Comparison of ENCODE assay signal across 18 cellular contexts in the genomic region with DNA sequence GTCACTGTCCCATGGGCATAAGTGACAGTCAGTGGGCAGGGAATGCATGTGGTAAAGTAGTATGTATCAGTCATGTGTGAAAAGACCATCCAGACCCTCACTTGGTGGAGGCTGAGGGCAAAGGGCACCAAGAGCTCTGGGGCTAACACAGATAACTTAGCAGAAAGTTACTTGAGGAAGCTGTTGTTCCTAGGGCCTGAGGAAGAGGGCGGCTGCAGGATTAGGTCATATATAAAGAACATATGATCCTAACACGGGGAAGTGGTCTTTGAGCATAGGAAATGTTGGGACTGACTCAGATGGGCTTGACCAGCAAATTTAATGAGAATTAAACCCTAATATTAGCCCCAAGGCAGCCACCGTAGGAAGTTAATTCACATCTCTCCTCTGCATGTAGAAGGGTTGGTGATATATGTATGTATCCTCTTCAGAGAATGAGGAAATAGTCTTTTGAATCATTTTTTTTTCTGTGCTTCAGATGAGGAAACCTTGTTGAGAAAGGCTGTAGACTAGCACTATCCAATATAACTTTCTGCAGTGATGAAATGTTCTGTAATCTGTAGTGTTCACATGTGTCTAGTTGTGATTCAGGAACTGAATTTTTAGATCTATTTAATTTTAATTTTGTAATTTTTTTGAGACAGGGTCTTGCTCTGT. TPM values are rescaled to one million over a fixed set of nuclear protein-coding genes. Genes with fewer than 3 reads are reported as not detected.
DNase-seq lines count a peak whose midpoint lies in the region; ATAC-seq and TF ChIP-seq lines count a peak whose summit lies in the region.
"Had no signal": no experiment of that assay in that cellular context is flagged by ENCODE, and none has a peak within 500 bp of the region (broad histone marks: within the 10 kb centered on the region; RNA-seq: fewer than 3 reads in every experiment).

No MANE protein-coding gene starts in this region.

- H3K36me3 ChIP-seq in H7 (replicated peaks; ENCODE audit: control insufficient read depth, insufficient read depth, low read length) (peaks cover 71% of the 10 kb centered on the region), lower lobe of right lung (peaks cover 38% of the 10 kb centered on the region), neuronal stem cell (replicated peaks in 1 of 2; ENCODE audit: control insufficient read depth in 2 of 2, insufficient read depth in 2 of 2, low read length in 2 of 2) (peaks cover 84 to 97% of the 10 kb centered on the region in 2 donors)
- H3K36me3 ChIP-seq: colonic mucosa had no signal

- no peak overlapping the region for H3K14ac ChIP-seq in neuronal stem cell (ENCODE audit: low read length)

- H3K18ac ChIP-seq in neuronal stem cell (ENCODE audit: low read length), result no peak overlapping the region

- H3K27me3 ChIP-seq in H7 (ENCODE audit: control insufficient read depth, insufficient read depth, low read length) (no peaks in the 10 kb centered on the region), lower lobe of right lung (ENCODE audit: low read depth) (no peaks in the 10 kb centered on the region), neuronal stem cell (ENCODE audit: control insufficient read depth in 3 of 3, insufficient read depth in 3 of 3, low read depth in 1 of 3, low read length in 3 of 3) (no peaks in the 10 kb centered on the region)
- H3K27me3 ChIP-seq: brain microvascular endothelial cell, colonic mucosa had no signal

- H3K9ac ChIP-seq in neuronal stem cell (ENCODE audit: low read depth, low read length, poor library complexity), result no peak overlapping the region

- no peak overlapping the region for H2BK120ac ChIP-seq in neuronal stem cell (ENCODE audit: low read depth, low read length)

- no peak overlapping the region for H3K23ac ChIP-seq in neuronal stem cell (ENCODE audit: low read depth, low read length, poor library complexity)

- ATAC-seq in lower lobe of right lung (peak; percentile 43 to 47), HG02938 (IDR thresholded peaks at IDR 0.05; ENCODE audit: unreplicated experiment) (no peak)
- ATAC-seq: activated naive CD8-positive, alpha-beta T cell treated with anti-CD3 and anti-CD28 coated beads, Interleukin-2, amount 50 U/mL, for 24 hours; psoas muscle had no signal

- H2BK5ac ChIP-seq in neuronal stem cell (ENCODE audit: low read length), result no peak overlapping the region

- no peak overlapping the region for H2BK15ac ChIP-seq in neuronal stem cell (ENCODE audit: low read length)

- no peak overlapping the region for H3K4ac ChIP-seq in neuronal stem cell (ENCODE audit: low read length)

- TF ChIP-seq CTCF in lower lobe of right lung (IDR thresholded peaks at IDR 0.05), result no peak

- intact Hi-C loops in lower lobe of right lung (cut with DNase I), result no loop called here

- H3K4me2 ChIP-seq in neuronal stem cell (ENCODE audit: insufficient read depth, low read length, poor library complexity, severe bottlenecking), result no peak overlapping the region

- H3K4me1 ChIP-seq in lower lobe of right lung (peaks cover 8% of the 10 kb centered on the region), neuronal stem cell (ENCODE audit: control insufficient read depth in 2 of 2, insufficient read depth in 1 of 2, low read depth in 1 of 2, low read length in 2 of 2) (no peaks in the 10 kb centered on the region)
- H3K4me1 ChIP-seq: colonic mucosa, psoas muscle had no signal

- no peak overlapping the region for H4K8ac ChIP-seq in neuronal stem cell (ENCODE audit: low read depth, low read length)

- H3K9me3 ChIP-seq in lower lobe of right lung (no peaks in the 10 kb centered on the region), neuronal stem cell (replicated peaks in 1 of 2; ENCODE audit: control insufficient read depth in 2 of 2, insufficient read depth in 1 of 2, low read depth in 1 of 2, low read length in 2 of 2) (no peaks in the 10 kb centered on the region)
- H3K9me3 ChIP-seq: colonic mucosa, psoas muscle had no signal

- no peak overlapping the region for H2BK12ac ChIP-seq in neuronal stem cell (ENCODE audit: low read length)

- H3K4me3 ChIP-seq in H7 (ENCODE audit: insufficient read depth, low read depth, low read length) (no peak overlapping the region), lower lobe of right lung (no peak overlapping the region), neuronal stem cell (ENCODE audit: low read length in 2 of 2) (peak overlapping the region in 1 of 2 donors; percentile 13)
- H3K4me3 ChIP-seq: colonic mucosa, psoas muscle had no signal

- DNase-seq in AML-193 (lab: John Stamatoyannopoulos, UW), result peak; percentile 59 to 83
- peak; percentile 19 for DNase-seq in H7
- DNase-seq in SKM-1 (lab: John Stamatoyannopoulos, UW; ENCODE audit: unreplicated experiment), result peak; percentile 64
- DNase-seq in lower lobe of right lung, result no peak
- DNase-seq in neuronal stem cell (ENCODE audit: low spot score), result no peak
- DNase-seq in kidney glomerular epithelial cell (lab: John Stamatoyannopoulos, UW), result no peak
- no peak for DNase-seq in cerebellum (ENCODE audit: low spot score)
- DNase-seq: activated B cell treated with CpG ODN at 0.5 μM for 24 hours; activated naive CD8-positive, alpha-beta T cell treated with anti-CD3 and anti-CD28 coated beads, Interleukin-2, amount 50 U/mL, for 24 hours; brain microvascular endothelial cell; colonic mucosa; KG1; naive B cell; NCI-H1105 treated with DMSO at 0.1 percent for 48 hours; NCI-H524; psoas muscle; SHP77 had no signal

- no peak overlapping the region for H2AFZ ChIP-seq in neuronal stem cell (ENCODE audit: low read length)

- no CpG with 5 or more reads among the region's 3 CpGs for WGBS in neuronal stem cell (ENCODE audit: extremely low coverage in 2 of 2, insufficient read length in 2 of 2, insufficient replicate concordance in 1 of 2), 2 donors

- H2AK5ac ChIP-seq in neuronal stem cell (ENCODE audit: low read depth, low read length), result no peak overlapping the region

- H3K27ac ChIP-seq in lower lobe of right lung (peak overlapping the region; percentile 42), neuronal stem cell (replicated peaks; ENCODE audit: low read length) (no peak overlapping the region)
- H3K27ac ChIP-seq: brain microvascular endothelial cell, colonic mucosa, psoas muscle had no signal

- no peaks in the 10 kb centered on the region for H3K79me1 ChIP-seq in neuronal stem cell (ENCODE audit: low read depth, low read length)

- H4K91ac ChIP-seq in neuronal stem cell (ENCODE audit: low read depth, low read length, poor library complexity), result no peak overlapping the region

RNA-seq across cellular contexts. Expression of a gene that starts 9.2 kb away (rescaled TPM):
- 15.5 and 16.4 TPM in 2 replicates for total RNA-seq in H7 (2014; rRNA removed; shearing (Covaris generic))
- total RNA-seq in lower lobe of right lung, result 9.5 TPM
- 7.6 TPM for polyA plus RNA-seq in neuronal stem cell (2013, experiment 1 of 2)
- polyA plus RNA-seq in neuronal stem cell (2013, experiment 2 of 2), result 7.2 TPM
- 7.7 TPM for total RNA-seq in cerebellum

RNA-seq across cellular contexts. Expression of a gene that starts 25.3 kb away (rescaled TPM):
- 8.3 and 13.4 TPM in 2 replicates for total RNA-seq in H7 (2014; rRNA removed; shearing (Covaris generic))
- total RNA-seq in lower lobe of right lung (21.6 TPM), cerebellum (21.4 TPM)
- 57.5 TPM for polyA plus RNA-seq in neuronal stem cell (2013, experiment 1 of 2)
- 54.1 TPM for polyA plus RNA-seq in neuronal stem cell (2013, experiment 2 of 2)

RNA-seq across cellular contexts. Expression of a gene that starts 27.2 kb away (rescaled TPM):
- total RNA-seq in H7 (2014; rRNA removed; shearing (Covaris generic)), result 168 and 188 TPM in 2 replicates
- total RNA-seq in lower lobe of right lung (153 TPM), cerebellum (66.1 TPM)
- polyA plus RNA-seq in neuronal stem cell (2013, experiment 1 of 2), result 434 TPM
- 420 TPM for polyA plus RNA-seq in neuronal stem cell (2013, experiment 2 of 2)

RNA-seq across cellular contexts. Expression of a gene that starts 34.3 kb away (rescaled TPM):
- 38.3 and 41.9 TPM in 2 replicates for total RNA-seq in H7 (2014; rRNA removed; shearing (Covaris generic))
- 69.7 TPM for total RNA-seq in lower lobe of right lung
- 69.5 TPM for polyA plus RNA-seq in neuronal stem cell (2013, experiment 1 of 2)
- polyA plus RNA-seq in neuronal stem cell (2013, experiment 2 of 2), result 68.8 TPM
- total RNA-seq in cerebellum, result 18.6 TPM

RNA-seq across cellular contexts. Expression of a gene that starts 53.5 kb away (rescaled TPM):
- total RNA-seq in H7 (2014; rRNA removed; shearing (Covaris generic)), result 101 and 113 TPM in 2 replicates
- total RNA-seq in lower lobe of right lung, result 2.7 TPM
- polyA plus RNA-seq in neuronal stem cell (2013, experiment 1 of 2), result 84.1 TPM
- polyA plus RNA-seq in neuronal stem cell (2013, experiment 2 of 2), result 83.4 TPM
- total RNA-seq in cerebellum, result 12.3 TPM

Comparison
In these comparisons a context has a peak if more than half of its experiments do, and no peak if none do; other contexts are left out.
1. DNase-seq: peak in AML-193 (2 of 2), H7 (single experiment) and SKM-1 (single experiment); none in lower lobe of right lung (single experiment), neuronal stem cell (single experiment), kidney glomerular epithelial cell (single experiment) and cerebellum (single experiment).